ENCODE assay signal across 24 cellular contexts in the genomic region with DNA sequence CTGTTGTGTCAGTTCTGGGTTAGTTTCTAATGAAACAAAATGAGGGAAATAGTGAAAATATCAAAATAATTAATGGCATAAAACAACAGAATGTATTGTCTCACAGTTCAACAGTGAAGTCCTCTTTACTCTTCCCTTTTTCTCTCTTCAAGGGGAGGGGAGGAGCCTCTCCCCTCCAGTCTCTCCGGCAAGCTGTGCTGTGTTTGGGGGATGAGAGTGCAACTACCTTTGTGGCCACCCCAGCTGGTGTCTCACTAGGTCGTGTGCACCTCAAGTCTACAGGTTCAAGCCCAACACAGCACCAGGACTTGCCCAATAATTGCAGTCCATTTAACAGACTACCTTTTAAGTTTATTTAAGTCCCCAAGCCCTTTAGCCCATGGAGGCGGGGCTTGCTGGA.
"Had no signal": no experiment of that assay in that cellular context is flagged by ENCODE, and none has a peak within 500 bp of the region (broad histone marks: within the 10 kb centered on the region; RNA-seq: fewer than 3 reads in every experiment).

No MANE protein-coding gene starts in this region.

- H3K4me1 Mint-ChIP-seq: immature natural killer cell; naive thymus-derived CD8-positive, alpha-beta T cell; stimulated activated naive B cell treated with anti-CD40 and anti-IgM and Interleukin-4, amounts not matched to agents 10 μg/mL and 1 μg/mL and 100 μg/mL, for 72 hours had no signal

- H3K36me3 ChIP-seq: esophagus muscularis mucosa, heart right ventricle, lower lobe of right lung, prostate gland, sigmoid colon, thoracic aorta, tibial nerve, upper lobe of left lung had no signal

- H3K4me1 ChIP-seq: esophagus muscularis mucosa, heart right ventricle, lower lobe of right lung, prostate gland, sigmoid colon, tibial nerve, upper lobe of left lung had no signal

- H3K9me3 ChIP-seq: lower lobe of right lung, prostate gland had no signal

- H3K27me3 Mint-ChIP-seq: naive thymus-derived CD8-positive, alpha-beta T cell; stimulated activated naive B cell treated with anti-CD40 and anti-IgM and Interleukin-4, amounts not matched to agents 10 μg/mL and 1 μg/mL and 100 μg/mL, for 72 hours; stimulated activated naive CD8-positive, alpha-beta T cell treated with anti-CD3 and anti-CD28 coated beads, Interleukin-15, Interleukin-2, amounts not matched to agents 100 ng/mL and 50 ng/mL, for 24 hours had no signal

- H3K27ac ChIP-seq: dorsolateral prefrontal cortex, esophagus muscularis mucosa, lower lobe of right lung, prostate gland, sigmoid colon, thoracic aorta, tibial nerve, upper lobe of left lung had no signal

- ATAC-seq: left ventricle myocardium superior; lower lobe of right lung; naive thymus-derived CD8-positive, alpha-beta T cell; right cardiac atrium; stimulated activated naive B cell treated with anti-CD40 and anti-IgM and Interleukin-4, amounts not matched to agents 10 μg/mL and 1 μg/mL and 100 μg/mL, for 72 hours had no signal

- H3K36me3 Mint-ChIP-seq: immature natural killer cell; naive thymus-derived CD8-positive, alpha-beta T cell; stimulated activated naive B cell treated with anti-CD40 and anti-IgM and Interleukin-4, amounts not matched to agents 10 μg/mL and 1 μg/mL and 100 μg/mL, for 72 hours had no signal

- H3K4me3 ChIP-seq: dorsolateral prefrontal cortex, esophagus muscularis mucosa, heart right ventricle, lower lobe of right lung, prostate gland, sigmoid colon, thoracic aorta, tibial nerve, upper lobe of left lung had no signal

- H3K27ac Mint-ChIP-seq: immature natural killer cell; naive thymus-derived CD8-positive, alpha-beta T cell; stimulated activated naive B cell treated with anti-CD40 and anti-IgM and Interleukin-4, amounts not matched to agents 10 μg/mL and 1 μg/mL and 100 μg/mL, for 72 hours; stimulated activated naive CD8-positive, alpha-beta T cell treated with anti-CD3 and anti-CD28 coated beads, Interleukin-15, Interleukin-2, amounts not matched to agents 100 ng/mL and 50 ng/mL, for 24 hours had no signal

- H3K4me3 Mint-ChIP-seq: immature natural killer cell; neural crest cell; stimulated activated naive B cell treated with anti-CD40 and anti-IgM and Interleukin-4, amounts not matched to agents 10 μg/mL and 1 μg/mL and 100 μg/mL, for 72 hours; stimulated activated naive CD8-positive, alpha-beta T cell treated with anti-CD3 and anti-CD28 coated beads, Interleukin-15, Interleukin-2, amounts not matched to agents 100 ng/mL and 50 ng/mL, for 24 hours had no signal

- DNase-seq: dorsolateral prefrontal cortex; effector CD8-positive, alpha-beta T cell; foreskin melanocyte; glutamatergic neuron; heart right ventricle; hippocampal formation; immature natural killer cell; islet precursor cell; left ventricle myocardium superior; lower lobe of right lung; naive thymus-derived CD8-positive, alpha-beta T cell; nucleus accumbens; right cardiac atrium; sigmoid colon; stimulated activated CD4-positive, alpha-beta T cell treated with anti-CD3 and anti-CD28 coated beads, Interleukin-2, amount 100 ng/mL, for 24 hours; stimulated activated CD4-positive, alpha-beta T cell treated with anti-CD3 and anti-CD28 coated beads, Interleukin-4, amount 100 ng/mL, for 4 hours; stimulated activated naive B cell treated with anti-CD40 and anti-IgM and Interleukin-4, amounts not matched to agents 10 μg/mL and 1 μg/mL and 100 μg/mL, for 72 hours; upper lobe of left lung had no signal

- H3K27me3 ChIP-seq: dorsolateral prefrontal cortex, esophagus muscularis mucosa, heart right ventricle, sigmoid colon, tibial nerve, upper lobe of left lung had no signal
